Comparison of ENCODE assay signal across 24 cellular contexts in genomic region chr12:106888348-106888970, GRCh38.
"Had no signal": no experiment of that assay in that cellular context is flagged by ENCODE, and none has a peak within 500 bp of the region (broad histone marks: within the 10 kb centered on the region; RNA-seq: fewer than 3 reads in every experiment).

No MANE protein-coding gene starts in this region.

- H3K27ac ChIP-seq: SJSA1 had no signal

- FAIRE-seq: bronchial epithelial cell, TTC549 had no signal

- H3K4me2 ChIP-seq: SK-N-SH had no signal

- DNase-seq: activated CD4-positive, alpha-beta T cell treated with anti-CD3 and anti-CD28 coated beads, Interleukin-2, amount 10 ng/mL, durations not matched to agents 24 days and 14 days; activated CD4-positive, alpha-beta T cell treated with anti-CD3 and anti-CD28 coated beads, Interleukin-2, amount 50 U/mL, for 4 hours; activated CD8-positive, alpha-beta T cell treated with anti-CD3 and anti-CD28 coated beads for 36 hours; activated gamma-delta T cell; activated naive CD4-positive, alpha-beta T cell treated with Interleukin-2 at 50 U/mL for 16 hours; activated naive CD8-positive, alpha-beta T cell treated with anti-CD3 and anti-CD28 coated beads, Interleukin-2, amount 50 U/mL, for 24 hours; activated T-cell treated with anti-CD3 and anti-CD28 coated beads, Interleukin-2, amount 50 U/mL, for 24 hours; anterior cingulate cortex; Kasumi-1; KG1; MG63; NCI-H1048; NCI-H1105 treated with DMSO at 0.1 percent for 48 hours; NCI-H1436; NCI-H1694; NCI-H2029; NCI-H345; NCI-H524 treated with DMSO at 0.1 percent for 48 hours; SHP77 treated with DMSO at 0.1 percent for 48 hours; SK-N-SH had no signal

- H3K9me3 ChIP-seq: MG63, SJSA1, SK-N-SH had no signal

- H3K4me3 ChIP-seq: MG63, SJSA1 had no signal

- H3K27me3 ChIP-seq: MG63, SJSA1 had no signal

- H3K9ac ChIP-seq: SK-N-SH had no signal

- ATAC-seq: activated CD8-positive, alpha-beta T cell treated with anti-CD3 and anti-CD28 coated beads for 36 hours; activated naive CD8-positive, alpha-beta T cell treated with anti-CD3 and anti-CD28 coated beads, Interleukin-2, amount 50 U/mL, for 24 hours; Panc1 had no signal
